17 cellular contexts compared by ENCODE assay signal in the genomic region with DNA sequence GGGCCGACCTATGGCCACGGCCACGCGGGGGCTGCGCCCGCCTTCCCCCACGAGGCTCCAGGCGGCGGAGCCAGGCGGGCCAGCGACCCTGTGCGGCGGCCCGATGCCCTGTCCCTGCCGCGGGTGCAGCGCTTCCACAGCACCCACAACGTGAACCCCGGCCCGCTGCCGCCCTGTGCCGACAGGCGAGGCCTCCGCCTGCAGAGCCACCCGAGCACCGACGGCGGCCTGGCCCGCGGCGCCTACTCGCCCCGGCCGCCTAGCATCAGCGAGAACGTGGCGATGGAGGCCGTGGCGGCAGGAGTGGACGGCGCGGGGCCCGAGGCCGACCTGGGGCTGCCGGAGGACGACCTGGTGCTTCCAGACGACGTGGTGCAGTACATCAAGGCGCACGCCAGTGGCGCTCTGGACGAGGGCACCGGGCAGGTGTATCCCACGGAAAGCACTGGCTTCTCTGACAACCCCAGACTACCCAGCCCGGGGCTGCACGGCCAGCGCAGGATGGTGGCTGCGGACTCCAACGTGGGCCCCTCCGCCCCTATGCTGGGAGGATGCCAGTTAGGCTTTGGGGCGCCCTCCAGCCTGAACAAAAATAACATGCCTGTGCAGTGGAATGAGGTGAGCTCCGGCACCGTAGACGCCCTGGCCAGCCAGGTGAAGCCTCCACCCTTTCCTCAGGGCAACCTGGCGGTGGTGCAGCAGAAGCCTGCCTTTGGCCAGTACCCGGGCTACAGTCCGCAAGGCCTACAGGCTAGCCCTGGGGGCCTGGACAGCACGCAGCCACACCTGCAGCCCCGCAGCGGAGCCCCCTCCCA.
"Had no signal": no experiment of that assay in that cellular context is flagged by ENCODE, and none has a peak within 500 bp of the region (broad histone marks: within the 10 kb centered on the region; RNA-seq: fewer than 3 reads in every experiment).

No MANE protein-coding gene starts in this region.

- DNase-seq: activated CD4-positive, alpha-beta T cell treated with anti-CD3 and anti-CD28 coated beads for 1 hour; activated T-cell treated with anti-CD3 and anti-CD28 coated beads, Interleukin-2, amount 50 U/mL, for 4 hours; cerebellar nuclear complex; effector CD8-positive, alpha-beta T cell; esophagus squamous epithelium; immature natural killer cell; lower lobe of right lung; retina; stimulated activated naive B cell treated with anti-CD40 and anti-IgM and Interleukin-4, amounts not matched to agents 10 μg/mL and 1 μg/mL and 100 μg/mL, for 72 hours; trophoblast cell; WERI-Rb-1 had no signal

- H3K4me1 ChIP-seq: adrenal gland, breast epithelium, esophagus squamous epithelium, lower lobe of right lung had no signal

- H3K36me3 Mint-ChIP-seq: activated naive CD4-positive, alpha-beta T cell treated with anti-CD3 and anti-CD28 coated beads, Interleukin-2, amount 50 U/mL, for 72 hours; immature natural killer cell; natural killer cell treated with Interleukin-12 subunit alpha and Interleukin-12 subunit beta and Interleukin-15 and Interleukin-18, amount 100 ng/mL, for 72 hours; stimulated activated naive B cell treated with anti-CD40 and anti-IgM and Interleukin-4, amounts not matched to agents 10 μg/mL and 1 μg/mL and 100 μg/mL, for 72 hours had no signal

- H3K36me3 ChIP-seq: breast epithelium, lower lobe of right lung, WERI-Rb-1 had no signal

- H3K4me3 ChIP-seq: adrenal gland, esophagus squamous epithelium, lower lobe of right lung had no signal

- H3K27ac ChIP-seq: adrenal gland, esophagus squamous epithelium, lower lobe of right lung, WERI-Rb-1 had no signal

- H3K27me3 Mint-ChIP-seq: dendritic cell treated with granulocyte-macrophage colony-stimulating factor and Interleukin-4, amounts not matched to agents 40 ng/mL and 50 ng/mL, for 4 days; natural killer cell treated with Interleukin-12 subunit alpha and Interleukin-12 subunit beta and Interleukin-15 and Interleukin-18, amount 100 ng/mL, for 72 hours; stimulated activated naive B cell treated with anti-CD40 and anti-IgM and Interleukin-4, amounts not matched to agents 10 μg/mL and 1 μg/mL and 100 μg/mL, for 72 hours had no signal

- H3K4me1 Mint-ChIP-seq: immature natural killer cell; stimulated activated naive B cell treated with anti-CD40 and anti-IgM and Interleukin-4, amounts not matched to agents 10 μg/mL and 1 μg/mL and 100 μg/mL, for 72 hours had no signal

- H3K4me3 Mint-ChIP-seq: activated T-cell treated with anti-CD3 and anti-CD28 coated beads, Interleukin-2, amount 50 U/mL, for 4 hours; dendritic cell treated with granulocyte-macrophage colony-stimulating factor and Interleukin-4, amounts not matched to agents 40 ng/mL and 50 ng/mL, for 4 days; immature natural killer cell; natural killer cell treated with Interleukin-12 subunit alpha and Interleukin-12 subunit beta and Interleukin-15 and Interleukin-18, amount 100 ng/mL, for 72 hours; stimulated activated naive B cell treated with anti-CD40 and anti-IgM and Interleukin-4, amounts not matched to agents 10 μg/mL and 1 μg/mL and 100 μg/mL, for 72 hours; T-helper 1 cell treated with Interleukin-12 subunit alpha and Interleukin-12 subunit beta and Interleukin-4 antibody, amounts not matched to agents 30 μg/mL and 1 μg/mL, for 36 hours had no signal

- H3K27ac Mint-ChIP-seq: activated naive CD4-positive, alpha-beta T cell treated with anti-CD3 and anti-CD28 coated beads, Interleukin-2, amount 50 U/mL, for 72 hours; dendritic cell treated with granulocyte-macrophage colony-stimulating factor and Interleukin-4, amounts not matched to agents 40 ng/mL and 50 ng/mL, for 4 days; immature natural killer cell; natural killer cell treated with Interleukin-12 subunit alpha and Interleukin-12 subunit beta and Interleukin-15 and Interleukin-18, amount 100 ng/mL, for 72 hours; stimulated activated naive B cell treated with anti-CD40 and anti-IgM and Interleukin-4, amounts not matched to agents 10 μg/mL and 1 μg/mL and 100 μg/mL, for 72 hours; T-helper 1 cell treated with Interleukin-12 subunit alpha and Interleukin-12 subunit beta and Interleukin-4 antibody, amounts not matched to agents 30 μg/mL and 1 μg/mL, for 36 hours had no signal

- H3K9me3 Mint-ChIP-seq: activated naive CD4-positive, alpha-beta T cell treated with anti-CD3 and anti-CD28 coated beads, Interleukin-2, amount 50 U/mL, for 72 hours; activated T-cell treated with anti-CD3 and anti-CD28 coated beads, Interleukin-2, amount 50 U/mL, for 4 hours; dendritic cell treated with granulocyte-macrophage colony-stimulating factor and Interleukin-4, amounts not matched to agents 40 ng/mL and 50 ng/mL, for 4 days; natural killer cell treated with Interleukin-12 subunit alpha and Interleukin-12 subunit beta and Interleukin-15 and Interleukin-18, amount 100 ng/mL, for 72 hours; stimulated activated naive B cell treated with anti-CD40 and anti-IgM and Interleukin-4, amounts not matched to agents 10 μg/mL and 1 μg/mL and 100 μg/mL, for 72 hours; T-helper 1 cell treated with Interleukin-12 subunit alpha and Interleukin-12 subunit beta and Interleukin-4 antibody, amounts not matched to agents 30 μg/mL and 1 μg/mL, for 36 hours had no signal

- ATAC-seq: activated naive CD4-positive, alpha-beta T cell treated with anti-CD3 and anti-CD28 coated beads, Interleukin-2, amount 50 U/mL, for 72 hours; activated T-cell treated with anti-CD3 and anti-CD28 coated beads, Interleukin-2, amount 50 U/mL, for 4 hours; lower lobe of right lung; natural killer cell treated with Interleukin-12 subunit alpha and Interleukin-12 subunit beta and Interleukin-15 and Interleukin-18, amount 100 ng/mL, for 72 hours; stimulated activated naive B cell treated with anti-CD40 and anti-IgM and Interleukin-4, amounts not matched to agents 10 μg/mL and 1 μg/mL and 100 μg/mL, for 72 hours had no signal

- H3K9me3 ChIP-seq: adrenal gland, breast epithelium, esophagus squamous epithelium, lower lobe of right lung had no signal

- H3K27me3 ChIP-seq: adrenal gland, breast epithelium, esophagus squamous epithelium had no signal
